17 cellular contexts compared by ENCODE assay signal in genomic region chr16:59604331-59604730, GRCh38.
"Had no signal": no experiment of that assay in that cellular context is flagged by ENCODE, and none has a peak within 500 bp of the region (broad histone marks: within the 10 kb centered on the region; RNA-seq: fewer than 3 reads in every experiment).

No MANE protein-coding gene starts in this region.

- H3K27ac ChIP-seq: colonic mucosa, neutrophil, skin epidermis, testis, upper lobe of right lung had no signal

- H3K27me3 ChIP-seq: colonic mucosa, neutrophil, testis, upper lobe of right lung had no signal

- H3K9me3 ChIP-seq: colonic mucosa, neutrophil, testis, upper lobe of right lung had no signal

- H3K4me3 ChIP-seq: colonic mucosa, lung, skin epidermis, testis, upper lobe of right lung had no signal

- H3K36me3 ChIP-seq: colonic mucosa, neutrophil, upper lobe of right lung had no signal

- DNase-seq: activated CD4-positive, alpha-beta T cell treated with anti-CD3 and anti-CD28 coated beads, Interleukin-2, amount 10 ng/mL, durations not matched to agents 7 days and 5 days; activated CD4-positive, CD25-positive, alpha-beta regulatory T cell; activated CD8-positive, alpha-beta memory T cell treated with anti-CD3 and anti-CD28 coated beads for 24 hours; activated naive CD4-positive, alpha-beta T cell treated with anti-CD3 and anti-CD28 coated beads, Interleukin-2, amount 10 ng/mL, durations not matched to agents 7 days and 5 days; amniotic stem cell; colonic mucosa; glutamatergic neuron; naive thymus-derived CD4-positive, alpha-beta T cell; retina; stimulated activated CD4-positive, alpha-beta T cell treated with anti-CD3 and anti-CD28 coated beads, Interleukin-4, amount 100 ng/mL, for 4 hours; stimulated activated naive CD8-positive, alpha-beta T cell treated with anti-CD3 and anti-CD28 coated beads, Interleukin-15, amount 100 ng/mL, for 72 hours; T-helper 17 cell; testis; upper lobe of right lung had no signal

- ATAC-seq: naive thymus-derived CD4-positive, alpha-beta T cell; stimulated activated naive CD8-positive, alpha-beta T cell treated with anti-CD3 and anti-CD28 coated beads, Interleukin-15, amount 100 ng/mL, for 72 hours; T-helper 17 cell; upper lobe of right lung had no signal

- H3K4me1 ChIP-seq: colonic mucosa, testis, upper lobe of right lung had no signal
